In the genomic region with DNA sequence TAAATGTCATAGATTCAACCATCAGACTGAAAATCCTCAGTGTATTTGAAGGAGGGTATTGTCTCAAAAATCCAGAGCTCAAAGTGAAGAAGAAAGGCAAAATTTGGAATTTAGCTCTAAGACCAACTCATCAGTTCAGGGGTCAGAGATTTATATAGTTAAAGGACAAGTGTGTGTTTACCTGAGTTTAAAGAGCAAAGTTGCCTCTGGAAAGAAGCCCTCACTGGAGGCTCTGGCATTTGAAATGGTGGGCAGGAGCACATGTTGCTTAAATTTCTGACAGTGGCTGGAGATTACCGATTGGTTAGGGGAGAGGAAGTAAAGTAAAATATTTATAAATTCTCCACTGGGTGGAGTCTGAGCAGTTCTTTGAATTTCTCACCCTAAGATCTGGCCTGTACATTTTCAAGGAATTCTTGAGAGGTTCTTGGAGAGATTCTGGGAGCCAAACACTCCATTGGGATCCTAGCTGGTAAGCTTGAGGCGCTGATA, we compare ENCODE assay signal across 8 cellular contexts. TPM values are rescaled to one million over a fixed set of nuclear protein-coding genes. Genes with fewer than 3 reads are reported as not detected.
DNase-seq lines count a peak whose midpoint lies in the region; ATAC-seq and TF ChIP-seq lines count a peak whose summit lies in the region.
"Had no signal": no experiment of that assay in that cellular context is flagged by ENCODE, and none has a peak within 500 bp of the region (broad histone marks: within the 10 kb centered on the region; RNA-seq: fewer than 3 reads in every experiment).

A gene (plus strand): TSS at position 400 of the 492 bp plus-strand sequence. CDS start 7,704 bp downstream, outside the sequence.

- TF ChIP-seq CTCF in spleen (IDR thresholded peaks at IDR 0.05 in 8 of 11, conservative IDR thresholded peaks at IDR 0.05 in 3 of 11), result peak in 4 of 11 experiments; percentile 9 to 29 (median 14)

- no peak for TF ChIP-seq POLR2A in spleen (IDR thresholded peaks at IDR 0.05)

- DNase-seq in amniotic epithelial cell (ENCODE audit: low read depth) (peak; percentile 33), spleen (no peak), NCI-H1930 (lab: John Stamatoyannopoulos, UW) (no peak), retina (no peak), COLO829 (ENCODE audit: low spot score) (no peak)

- 51 to 66% (median 59%) methylated on average over 2 of the region's 2 CpGs for WGBS in spleen, 5 donors

- H3K36me3 ChIP-seq in spleen, result peaks cover 0 to under 1% (median 0%) of the 10 kb centered on the region in 6 donors

- peak within 1 kb of the TSS; percentile 24 to 85 (median 68) for H3K27ac ChIP-seq in spleen

- no peaks in the 10 kb centered on the region for H3K27me3 ChIP-seq in spleen (replicated peaks in 1 of 7)

- H3K4me3 ChIP-seq in spleen, result peak within 1 kb of the TSS in 7 of 8 donors; percentile 4 to 56 (median 16)

- peaks cover 0 to 64% (median 9%) of the 10 kb centered on the region in 6 donors for H3K4me1 ChIP-seq in spleen

- ATAC-seq in GM19372 (IDR thresholded peaks at IDR 0.05; ENCODE audit: low read depth, unreplicated experiment) (peak; percentile 58), HG03135 (IDR thresholded peaks at IDR 0.05; ENCODE audit: unreplicated experiment) (peak; percentile 61)

- intact Hi-C loops in spleen (cut with DNase I; ENCODE audit: low total_unique reads), result no loop called here

- H3K9me3 ChIP-seq in spleen, result no peaks in the 10 kb centered on the region

RNA-seq across cellular contexts. Expression of the gene that starts here (rescaled TPM):
- 10 to 100 TPM; 17.6 to 38.4 (median 21.4) TPM for total RNA-seq in spleen
- polyA plus RNA-seq in spleen, result 10 to 100 TPM; 11.1 to 13.8 (median 11.2) TPM
- total RNA-seq: activated CD8-positive, alpha-beta memory T cell treated with anti-CD3 and anti-CD28 coated beads for 36 hours had no signal
